Comparison of ENCODE assay signal across 26 cellular contexts in the genomic region with DNA sequence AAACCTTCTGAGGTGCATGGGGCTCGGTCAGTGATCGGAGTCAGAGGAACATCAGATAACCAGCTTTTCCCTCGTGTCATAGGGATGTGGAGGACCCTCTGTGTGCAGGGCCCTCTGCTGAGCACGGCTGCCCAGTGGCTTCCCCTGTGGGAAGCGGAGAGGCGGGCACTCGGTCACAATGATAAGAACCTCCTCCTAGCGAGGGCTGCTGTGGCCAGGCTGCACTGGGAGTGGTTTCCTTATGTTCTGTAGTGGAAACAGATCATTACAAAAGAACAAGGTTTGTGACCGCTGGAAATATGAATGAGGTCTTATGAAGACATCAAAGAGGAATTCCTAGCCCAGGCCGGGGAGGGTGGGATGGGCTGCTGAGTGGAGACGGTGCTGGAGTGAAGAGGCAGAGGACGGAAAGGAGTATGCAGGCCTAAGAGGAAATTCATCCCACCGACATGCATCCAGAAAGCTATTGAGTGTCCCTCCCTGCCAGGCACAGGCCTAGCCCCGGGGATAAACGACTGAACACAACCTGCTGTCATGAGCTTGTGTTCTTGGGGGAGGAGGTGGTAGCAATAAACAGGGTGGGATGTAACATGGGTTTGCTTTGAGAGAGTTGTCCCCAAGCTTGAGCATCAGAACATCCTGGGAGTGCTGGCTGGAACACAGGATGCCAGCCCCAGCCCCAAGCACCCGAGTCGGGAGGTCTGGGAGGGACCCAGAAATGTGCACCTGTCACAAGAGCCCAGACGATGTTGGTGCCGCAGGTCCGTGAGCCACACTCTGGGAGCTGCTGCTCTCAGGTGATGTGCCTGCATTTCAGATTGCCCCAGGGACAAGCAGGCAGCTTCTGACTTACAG. TPM values are rescaled to one million over a fixed set of nuclear protein-coding genes. Genes with fewer than 3 reads are reported as not detected.
"Had no signal": no experiment of that assay in that cellular context is flagged by ENCODE, and none has a peak within 500 bp of the region (broad histone marks: within the 10 kb centered on the region; RNA-seq: fewer than 3 reads in every experiment).

No MANE protein-coding gene starts in this region.

- H3K4me1 ChIP-seq: gastrocnemius medialis, left lung, prostate gland, right atrium auricular region, tibial nerve, upper lobe of left lung had no signal

- H3K4me1 Mint-ChIP-seq: naive thymus-derived CD4-positive, alpha-beta T cell had no signal

- DNase-seq: cortex of kidney; effector memory CD8-positive, alpha-beta T cell; gastrocnemius medialis; head of caudate nucleus; kidney; left lung; mesenchymal stem cell; midbrain; naive thymus-derived CD4-positive, alpha-beta T cell; nephron progenitor cell; stimulated activated CD4-positive, alpha-beta T cell treated with anti-CD3 and anti-CD28 coated beads, Interleukin-12 subunit alpha, Interleukin-12 subunit beta, amount 100 ng/mL, for 4 hours; stimulated activated CD4-positive, alpha-beta T cell treated with anti-CD3 and anti-CD28 coated beads, Interleukin-1b, Interleukin-23, amount 100 ng/mL, for 48 hours; stimulated activated CD4-positive, alpha-beta T cell treated with anti-CD3 and anti-CD28 coated beads, Interleukin-4, amount 100 ng/mL, for 1 hour; stimulated activated CD8-positive, alpha-beta memory T cell treated with anti-CD3 and anti-CD28 coated beads, Interleukin-4, amount 100 ng/mL, for 48 hours; stimulated activated naive CD4-positive, alpha-beta T cell treated with Interleukin-2 at 50 U/mL for 16 hours; upper lobe of left lung had no signal

- H3K36me3 ChIP-seq: gastrocnemius medialis, left lung, prostate gland, right atrium auricular region, thoracic aorta, tibial nerve, upper lobe of left lung had no signal

- H3K27me3 ChIP-seq: gastrocnemius medialis, hepatocyte, right atrium auricular region, tibial nerve, upper lobe of left lung had no signal

- H3K27ac Mint-ChIP-seq: effector memory CD8-positive, alpha-beta T cell; naive thymus-derived CD4-positive, alpha-beta T cell; nephron progenitor cell had no signal

- H3K36me3 Mint-ChIP-seq: naive thymus-derived CD4-positive, alpha-beta T cell had no signal

- H3K27me3 Mint-ChIP-seq: effector memory CD8-positive, alpha-beta T cell had no signal

- H3K27ac ChIP-seq: gastrocnemius medialis, hepatocyte, left lung, prostate gland, right atrium auricular region, thoracic aorta, tibial nerve, upper lobe of left lung had no signal

- H3K4me3 Mint-ChIP-seq: effector memory CD8-positive, alpha-beta T cell; naive thymus-derived CD4-positive, alpha-beta T cell; nephron progenitor cell had no signal

- H3K4me3 ChIP-seq: gastrocnemius medialis, hepatocyte, left lung, prostate gland, right atrium auricular region, smooth muscle cell, thoracic aorta, tibial nerve, upper lobe of left lung had no signal

- H3K9me3 ChIP-seq: gastrocnemius medialis, prostate gland, right atrium auricular region, thoracic aorta, upper lobe of left lung had no signal

- ATAC-seq: effector memory CD8-positive, alpha-beta T cell; gastrocnemius medialis; left lung; naive thymus-derived CD4-positive, alpha-beta T cell; sciatic nerve had no signal

RNA-seq across cellular contexts. Expression of gene FZD10, which starts 37.5 kb away (rescaled TPM):
- total RNA-seq: fibroblast of villous mesenchyme; glomerular endothelial cell; naive thymus-derived CD4-positive, alpha-beta T cell; osteoblast had no signal
